ENCODE assay signal across 17 cellular contexts in genomic region chr18:44598514-44598913, GRCh38.
"Had no signal": no experiment of that assay in that cellular context is flagged by ENCODE, and none has a peak within 500 bp of the region (broad histone marks: within the 10 kb centered on the region; RNA-seq: fewer than 3 reads in every experiment).

No MANE protein-coding gene starts in this region.

- H3K9me3 ChIP-seq: gastroesophageal sphincter, heart right ventricle, ovary, right lobe of liver had no signal

- FAIRE-seq: islet of Langerhans, urothelium cell line had no signal

- H3K27me3 Mint-ChIP-seq: activated naive CD8-positive, alpha-beta T cell treated with anti-CD3 and anti-CD28 coated beads for 36 hours; stimulated activated naive CD8-positive, alpha-beta T cell treated with anti-CD3 and anti-CD28 coated beads, Interleukin-15, amount 100 ng/mL, for 72 hours had no signal

- DNase-seq: activated CD4-positive, alpha-beta T cell treated with anti-CD3 and anti-CD28 coated beads, Interleukin-2, amount 10 ng/mL, durations not matched to agents 24 days and 14 days; activated CD4-positive, CD25-positive, alpha-beta regulatory T cell; activated CD8-positive, alpha-beta memory T cell treated with anti-CD3 and anti-CD28 coated beads, Interleukin-2, amount 50 U/mL, for 48 hours; activated gamma-delta T cell; activated naive CD8-positive, alpha-beta T cell treated with anti-CD3 and anti-CD28 coated beads for 36 hours; activated T-cell treated with anti-CD3 and anti-CD28 coated beads, Interleukin-2, amount 50 U/mL, for 72 hours; amygdala; heart right ventricle; left colon; naive B cell; ovary; right lobe of liver; stimulated activated naive CD8-positive, alpha-beta T cell treated with anti-CD3 and anti-CD28 coated beads, Interleukin-15, amount 100 ng/mL, for 72 hours had no signal

- H3K36me3 Mint-ChIP-seq: activated naive CD8-positive, alpha-beta T cell treated with anti-CD3 and anti-CD28 coated beads for 36 hours; naive B cell had no signal

- H3K4me3 ChIP-seq: gastroesophageal sphincter, heart right ventricle, ovary, right lobe of liver had no signal

- H3K27ac Mint-ChIP-seq: activated CD4-positive, alpha-beta T cell treated with anti-CD3 and anti-CD28 coated beads, Interleukin-2, amount 10 ng/mL, durations not matched to agents 24 days and 14 days; activated naive CD8-positive, alpha-beta T cell treated with anti-CD3 and anti-CD28 coated beads for 36 hours; activated T-cell treated with anti-CD3 and anti-CD28 coated beads, Interleukin-2, amount 50 U/mL, for 72 hours; naive B cell; T-helper 2 cell treated with Interferon-gamma antibody and Interleukin-4, amounts not matched to agents 5 μg/mL and 100 μg/mL, for 36 hours had no signal

- H3K27ac ChIP-seq: ovary, right lobe of liver had no signal

- H3K36me3 ChIP-seq: gastroesophageal sphincter, heart right ventricle, ovary, right lobe of liver had no signal

- H3K4me3 Mint-ChIP-seq: activated CD4-positive, alpha-beta T cell treated with anti-CD3 and anti-CD28 coated beads, Interleukin-2, amount 10 ng/mL, durations not matched to agents 24 days and 14 days; activated naive CD8-positive, alpha-beta T cell treated with anti-CD3 and anti-CD28 coated beads for 36 hours; activated T-cell treated with anti-CD3 and anti-CD28 coated beads, Interleukin-2, amount 50 U/mL, for 72 hours; naive B cell; stimulated activated naive CD8-positive, alpha-beta T cell treated with anti-CD3 and anti-CD28 coated beads, Interleukin-15, amount 100 ng/mL, for 72 hours; T-helper 2 cell treated with Interferon-gamma antibody and Interleukin-4, amounts not matched to agents 5 μg/mL and 100 μg/mL, for 36 hours had no signal

- H3K27me3 ChIP-seq: gastroesophageal sphincter, heart right ventricle, ovary, right lobe of liver had no signal

- H3K9me3 Mint-ChIP-seq: activated CD4-positive, alpha-beta T cell treated with anti-CD3 and anti-CD28 coated beads, Interleukin-2, amount 10 ng/mL, durations not matched to agents 24 days and 14 days; activated naive CD8-positive, alpha-beta T cell treated with anti-CD3 and anti-CD28 coated beads for 36 hours; activated T-cell treated with anti-CD3 and anti-CD28 coated beads, Interleukin-2, amount 50 U/mL, for 72 hours; naive B cell; T-helper 2 cell treated with Interferon-gamma antibody and Interleukin-4, amounts not matched to agents 5 μg/mL and 100 μg/mL, for 36 hours had no signal

- H3K4me1 ChIP-seq: right lobe of liver had no signal

- H3K4me1 Mint-ChIP-seq: activated CD4-positive, alpha-beta T cell treated with anti-CD3 and anti-CD28 coated beads, Interleukin-2, amount 10 ng/mL, durations not matched to agents 24 days and 14 days had no signal
